ENCODE assay signal across 30 cellular contexts in the genomic region with DNA sequence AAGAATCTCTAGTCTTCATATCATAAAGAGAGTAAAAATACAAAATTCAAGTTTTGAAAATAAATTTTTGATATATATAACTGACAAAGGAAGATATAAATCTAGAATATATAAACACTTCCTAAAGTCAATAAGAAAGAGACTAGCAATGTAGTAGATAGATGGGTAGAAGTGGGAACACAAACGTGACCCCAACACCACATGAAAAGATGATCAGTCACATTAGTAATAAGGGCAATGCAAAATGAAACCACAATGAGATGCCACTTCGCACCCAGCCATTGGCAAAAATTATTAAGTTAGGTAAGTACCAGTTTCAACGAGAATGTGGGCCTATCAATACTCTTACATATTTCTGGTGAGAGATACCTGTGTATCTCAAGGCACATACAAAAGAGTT.
"Had no signal": no experiment of that assay in that cellular context is flagged by ENCODE, and none has a peak within 500 bp of the region (broad histone marks: within the 10 kb centered on the region; RNA-seq: fewer than 3 reads in every experiment).

No MANE protein-coding gene starts in this region.

- H3K27me3 ChIP-seq: pancreas, suprapubic skin, tibial artery had no signal

- FAIRE-seq: keratinocyte, pancreas, urothelium cell line had no signal

- DNase-seq: hippocampal formation; kidney glomerular epithelial cell; left colon; left lung; lower lobe of right lung; mammary epithelial cell; mesenchymal stem cell; naive thymus-derived CD8-positive, alpha-beta T cell; nucleus accumbens; pancreas; posterior cingulate gyrus; retina; right cardiac atrium; stimulated activated CD4-positive, alpha-beta T cell treated with anti-CD3 and anti-CD28 coated beads, Interleukin-12 subunit alpha, Interleukin-12 subunit beta, amount 100 ng/mL, for 4 hours; stimulated activated CD4-positive, alpha-beta T cell treated with anti-CD3 and anti-CD28 coated beads, Interleukin-15, amount 100 ng/mL, for 24 hours; stimulated activated CD4-positive, alpha-beta T cell treated with anti-CD3 and anti-CD28 coated beads, Interleukin-4, amount 100 ng/mL, for 24 hours; stimulated activated naive CD4-positive, alpha-beta T cell treated with Interleukin-2 at 50 U/mL for 16 hours; tibial artery; trophoblast cell; upper lobe of right lung had no signal

- H3K4me3 Mint-ChIP-seq: naive thymus-derived CD8-positive, alpha-beta T cell; nephron; neural crest cell; stimulated activated memory B cell treated with anti-CD40 and anti-IgM and Interleukin-4, amounts not matched to agents 10 μg/mL and 1 μg/mL and 100 μg/mL, for 72 hours had no signal

- H3K36me3 ChIP-seq: left lung, lower lobe of right lung, pancreas, prostate gland, suprapubic skin, thoracic aorta, tibial artery, upper lobe of right lung had no signal

- ATAC-seq: left colon; left lung; lower lobe of right lung; naive thymus-derived CD8-positive, alpha-beta T cell; pancreas; right cardiac atrium; sciatic nerve; stimulated activated memory B cell treated with anti-CD40 and anti-IgM and Interleukin-4, amounts not matched to agents 10 μg/mL and 1 μg/mL and 100 μg/mL, for 72 hours; upper lobe of right lung had no signal

- H3K36me3 Mint-ChIP-seq: stimulated activated memory B cell treated with anti-CD40 and anti-IgM and Interleukin-4, amounts not matched to agents 10 μg/mL and 1 μg/mL and 100 μg/mL, for 72 hours had no signal

- H3K9me3 ChIP-seq: left lung, lower lobe of right lung, pancreas, prostate gland, suprapubic skin, thoracic aorta, tibial artery, upper lobe of right lung had no signal

- H3K4me1 ChIP-seq: left lung, lower lobe of right lung, pancreas, prostate gland, suprapubic skin, tibial artery, upper lobe of right lung had no signal

- H3K4me1 Mint-ChIP-seq: neural crest cell had no signal

- H3K27ac Mint-ChIP-seq: naive thymus-derived CD8-positive, alpha-beta T cell; stimulated activated memory B cell treated with anti-CD40 and anti-IgM and Interleukin-4, amounts not matched to agents 10 μg/mL and 1 μg/mL and 100 μg/mL, for 72 hours had no signal

- H3K27ac ChIP-seq: left lung, lower lobe of right lung, pancreas, prostate gland, skin epidermis, suprapubic skin, thoracic aorta, tibial artery, upper lobe of right lung had no signal

- H3K4me3 ChIP-seq: left lung, lower lobe of right lung, pancreas, prostate gland, skin epidermis, suprapubic skin, thoracic aorta, tibial artery, upper lobe of right lung had no signal
